ENCODE assay signal across 9 cellular contexts in the genomic region with DNA sequence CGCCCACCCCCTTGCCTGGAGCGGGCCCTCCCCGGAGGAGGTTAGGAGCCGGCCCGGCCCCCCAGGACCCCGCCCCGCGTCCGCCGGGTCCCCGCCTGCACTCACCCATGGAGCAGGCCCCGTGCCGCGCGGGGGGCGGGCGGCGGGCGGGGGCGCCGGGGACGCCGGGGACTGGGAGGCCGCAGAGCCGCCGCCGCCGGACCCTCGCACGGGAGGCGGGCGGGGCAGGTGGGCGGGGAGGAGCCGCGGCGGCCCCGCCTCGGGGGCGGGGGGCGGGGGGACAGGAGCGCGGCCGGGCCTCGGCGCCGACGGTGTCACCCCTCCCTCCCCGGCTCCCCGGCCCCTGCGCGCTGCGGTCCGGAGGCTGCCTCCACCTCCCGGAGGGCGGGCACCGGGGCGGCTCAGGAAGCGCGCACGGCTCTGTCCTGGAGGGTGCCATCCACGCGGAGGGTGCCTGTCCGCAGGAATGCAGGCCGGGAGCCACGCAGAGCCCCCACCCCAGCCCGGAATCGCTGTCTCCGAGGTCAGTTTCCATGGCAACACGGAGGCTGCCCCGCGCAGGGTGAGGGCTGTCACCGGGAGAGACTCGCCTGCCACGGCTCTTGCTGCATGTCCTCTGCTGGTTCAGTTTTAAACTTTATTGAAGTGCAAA. TPM values are rescaled to one million over a fixed set of nuclear protein-coding genes. Genes with fewer than 3 reads are reported as not detected.
DNase-seq lines count a peak whose midpoint lies in the region; ATAC-seq, FAIRE-seq and TF ChIP-seq lines count a peak whose summit lies in the region.
"Had no signal": no experiment of that assay in that cellular context is flagged by ENCODE, and none has a peak within 500 bp of the region (broad histone marks: within the 10 kb centered on the region; RNA-seq: fewer than 3 reads in every experiment).

No MANE protein-coding gene starts in this region.

- H3K27me3 ChIP-seq in bronchial epithelial cell (ENCODE audit: control insufficient read depth, insufficient read depth, low read length): peaks cover 3% of the 10 kb centered on the region

- peaks cover 6 to 16% of the 10 kb centered on the region in 2 donors for H3K4me1 ChIP-seq in kidney (ENCODE audit: control insufficient read depth in 1 of 2, insufficient read depth in 1 of 2, low read depth in 1 of 2, low read length in 2 of 2)

- H3K36me3 Mint-ChIP-seq in T-helper 2 cell treated with Interferon-gamma antibody and Interleukin-4, amounts not matched to agents 5 μg/mL and 100 μg/mL, for 36 hours (ENCODE audit: low read depth): no peaks in the 10 kb centered on the region

- H3K4me3 ChIP-seq in HFF-Myc (replicated peaks; ENCODE audit: low read depth, low read length) (peak overlapping the region; percentile 47), bronchial epithelial cell (ENCODE audit: low read depth, low read length) (peak overlapping the region; percentile 66), kidney (ENCODE audit: low read length in 2 of 2) (peak overlapping the region; percentile 41 to 65)

- peak overlapping the region; percentile 72 for H3K4me3 Mint-ChIP-seq in T-helper 2 cell treated with Interferon-gamma antibody and Interleukin-4, amounts not matched to agents 5 μg/mL and 100 μg/mL, for 36 hours

- TF ChIP-seq CTCF in HFF-Myc (IDR thresholded peaks at IDR 0.05; ENCODE audit: low read depth, low read length, missing control alignments) (no peak), bronchial epithelial cell (IDR thresholded peaks at IDR 0.05; ENCODE audit: insufficient read depth, low read length, severe bottlenecking) (no peak), kidney (IDR thresholded peaks at IDR 0.05; ENCODE audit: borderline replicate concordance, extremely low read depth, insufficient read depth) (no peak)

- ATAC-seq in GM21723 (IDR thresholded peaks at IDR 0.05; ENCODE audit: unreplicated experiment): no peak
- no peak for ATAC-seq in GM21526 (IDR thresholded peaks at IDR 0.05; ENCODE audit: low FRiP score, unreplicated experiment)

- H3K27me3 Mint-ChIP-seq in T-helper 2 cell treated with Interferon-gamma antibody and Interleukin-4, amounts not matched to agents 5 μg/mL and 100 μg/mL, for 36 hours (ENCODE audit: low read depth): peaks cover 30% of the 10 kb centered on the region

- FAIRE-seq in bronchial epithelial cell (lab: Jason Lieb, UNC) (no peak), kidney (lab: Jason Lieb, UNC) (no peak)
- FAIRE-seq: islet of Langerhans had no signal

- intact Hi-C loops in kidney (cut with DNase I): no loop called here

- H3K9me3 Mint-ChIP-seq in T-helper 2 cell treated with Interferon-gamma antibody and Interleukin-4, amounts not matched to agents 5 μg/mL and 100 μg/mL, for 36 hours: no peaks in the 10 kb centered on the region

- H3K9me3 ChIP-seq in kidney (ENCODE audit: control insufficient read depth in 1 of 2, low read length in 2 of 2): no peaks in the 10 kb centered on the region

- H3K36me3 ChIP-seq in bronchial epithelial cell (ENCODE audit: control insufficient read depth, insufficient read depth, low read length) (no peaks in the 10 kb centered on the region), kidney (ENCODE audit: control insufficient read depth in 1 of 2, insufficient read depth in 2 of 2, low read length in 2 of 2) (no peaks in the 10 kb centered on the region)

- H3K4me1 Mint-ChIP-seq in T-helper 2 cell treated with Interferon-gamma antibody and Interleukin-4, amounts not matched to agents 5 μg/mL and 100 μg/mL, for 36 hours (ENCODE audit: low read depth): peaks cover 2% of the 10 kb centered on the region

- in situ Hi-C loops in ACHN (cut with HindIII; ENCODE audit: low pct_ligation_motif_present, low pct_unique_long_range_greater_than_20kb, low sequenced_read_pairs): no loop called here

- no peak overlapping the region for H3K27ac Mint-ChIP-seq in T-helper 2 cell treated with Interferon-gamma antibody and Interleukin-4, amounts not matched to agents 5 μg/mL and 100 μg/mL, for 36 hours

- no peak overlapping the region for H3K27ac ChIP-seq in kidney (ENCODE audit: low read depth in 2 of 2, low read length in 2 of 2)

- DNase-seq in ACHN (peak; percentile 62), HFF-Myc (ENCODE audit: extremely low read depth, low read depth) (no peak), bronchial epithelial cell (ENCODE audit: low read depth) (peak; percentile 29), kidney (peak; percentile 87)
- peak; percentile 41 for DNase-seq in T-helper 2 cell treated with Interferon-gamma antibody and Interleukin-4, amounts not matched to agents 5 μg/mL and 100 μg/mL, for 36 hours (ENCODE audit: low spot score)
- DNase-seq in stimulated activated CD4-positive, alpha-beta T cell treated with anti-CD3 and anti-CD28 coated beads, Interleukin-2, amount 100 ng/mL, for 24 hours: peak; percentile 52 to 62

- H3K9ac ChIP-seq in kidney (ENCODE audit: low read length in 2 of 2): no peak overlapping the region

RNA-seq across cellular contexts. Expression of gene PLEKHG5, which starts 5.9 kb away (rescaled TPM):
- total RNA-seq in bronchial epithelial cell: 42.9 and 45.2 TPM in 2 replicates
- 14.0 TPM for total RNA-seq in kidney
- polyA plus RNA-seq in kidney (ENCODE audit: insufficient read depth, low read depth, low replicate concordance): 4.4 TPM

RNA-seq across cellular contexts. Expression of gene TNFRSF25, which starts 31.4 kb away (rescaled TPM):
- total RNA-seq in bronchial epithelial cell (20.5 and 30.3 TPM in 2 replicates), kidney (13.8 TPM)
- 7.6 TPM for polyA plus RNA-seq in kidney (ENCODE audit: insufficient read depth, low read depth, low replicate concordance)

RNA-seq across cellular contexts. Expression of gene NOL9, which starts 57.0 kb away (rescaled TPM):
- total RNA-seq in bronchial epithelial cell (12.3 and 14.2 TPM in 2 replicates), kidney (28.7 TPM)
- 4.3 TPM for polyA plus RNA-seq in kidney (ENCODE audit: insufficient read depth, low read depth, low replicate concordance)

RNA-seq across cellular contexts. Expression of gene TAS1R1, which starts 57.8 kb away (rescaled TPM):
- total RNA-seq in bronchial epithelial cell (not detected in 2 replicates), kidney (not detected)
- not detected for polyA plus RNA-seq in kidney (ENCODE audit: insufficient read depth, low read depth, low replicate concordance)
